Comparison of ENCODE assay signal across 14 cellular contexts in genomic region chr4:88189881-88190585, GRCh38.
"Had no signal": no experiment of that assay in that cellular context is flagged by ENCODE, and none has a peak within 500 bp of the region (broad histone marks: within the 10 kb centered on the region; RNA-seq: fewer than 3 reads in every experiment).

No MANE protein-coding gene starts in this region.

- ATAC-seq: left colon; lower lobe of right lung; mucosa of descending colon; naive thymus-derived CD4-positive, alpha-beta T cell; stimulated activated memory B cell treated with anti-CD40 and anti-IgM and Interleukin-4, amounts not matched to agents 10 μg/mL and 1 μg/mL and 100 μg/mL, for 72 hours had no signal

- DNase-seq: activated CD4-positive, alpha-beta T cell treated with anti-CD3 and anti-CD28 coated beads, Interleukin-2, amount 10 ng/mL, durations not matched to agents 7 days and 5 days; activated CD4-positive, CD25-positive, alpha-beta regulatory T cell; activated CD8-positive, alpha-beta memory T cell treated with anti-CD3 and anti-CD28 coated beads, Interleukin-2, amount 50 U/mL, for 48 hours; aorta; dermis blood vessel endothelial cell; foreskin fibroblast; left colon; lower lobe of right lung; mucosa of descending colon; naive thymus-derived CD4-positive, alpha-beta T cell; stimulated activated CD4-positive, alpha-beta T cell treated with anti-CD3 and anti-CD28 coated beads, Interleukin-2, amount 100 ng/mL, for 48 hours had no signal

- H3K9me3 ChIP-seq: lower lobe of right lung, mucosa of descending colon had no signal

- H2AFZ ChIP-seq: parathyroid adenoma had no signal

- H3K4me1 Mint-ChIP-seq: stimulated activated memory B cell treated with anti-CD40 and anti-IgM and Interleukin-4, amounts not matched to agents 10 μg/mL and 1 μg/mL and 100 μg/mL, for 72 hours had no signal

- H3K36me3 Mint-ChIP-seq: naive thymus-derived CD4-positive, alpha-beta T cell; stimulated activated memory B cell treated with anti-CD40 and anti-IgM and Interleukin-4, amounts not matched to agents 10 μg/mL and 1 μg/mL and 100 μg/mL, for 72 hours had no signal

- H3K9ac ChIP-seq: parathyroid adenoma had no signal

- H3K27me3 Mint-ChIP-seq: stimulated activated memory B cell treated with anti-CD40 and anti-IgM and Interleukin-4, amounts not matched to agents 10 μg/mL and 1 μg/mL and 100 μg/mL, for 72 hours had no signal

- H3K27ac Mint-ChIP-seq: activated CD4-positive, alpha-beta T cell treated with anti-CD3 and anti-CD28 coated beads, Interleukin-2, amount 10 ng/mL, durations not matched to agents 7 days and 5 days; naive thymus-derived CD4-positive, alpha-beta T cell; stimulated activated memory B cell treated with anti-CD40 and anti-IgM and Interleukin-4, amounts not matched to agents 10 μg/mL and 1 μg/mL and 100 μg/mL, for 72 hours; T-helper 2 cell treated with Interferon-gamma antibody and Interleukin-4, amounts not matched to agents 5 μg/mL and 100 μg/mL, for 36 hours had no signal

- H3K27ac ChIP-seq: lower lobe of right lung, parathyroid adenoma had no signal

- H3K9me3 Mint-ChIP-seq: activated CD4-positive, alpha-beta T cell treated with anti-CD3 and anti-CD28 coated beads, Interleukin-2, amount 10 ng/mL, durations not matched to agents 7 days and 5 days; naive thymus-derived CD4-positive, alpha-beta T cell; stimulated activated memory B cell treated with anti-CD40 and anti-IgM and Interleukin-4, amounts not matched to agents 10 μg/mL and 1 μg/mL and 100 μg/mL, for 72 hours; T-helper 2 cell treated with Interferon-gamma antibody and Interleukin-4, amounts not matched to agents 5 μg/mL and 100 μg/mL, for 36 hours had no signal

- H3K4me1 ChIP-seq: lower lobe of right lung, parathyroid adenoma had no signal

- H3K4me3 ChIP-seq: lower lobe of right lung, mucosa of descending colon had no signal

- H3K36me3 ChIP-seq: lower lobe of right lung had no signal

- H3K79me2 ChIP-seq: parathyroid adenoma had no signal

- H3K4me3 Mint-ChIP-seq: activated CD4-positive, alpha-beta T cell treated with anti-CD3 and anti-CD28 coated beads, Interleukin-2, amount 10 ng/mL, durations not matched to agents 7 days and 5 days; naive thymus-derived CD4-positive, alpha-beta T cell; stimulated activated memory B cell treated with anti-CD40 and anti-IgM and Interleukin-4, amounts not matched to agents 10 μg/mL and 1 μg/mL and 100 μg/mL, for 72 hours; T-helper 2 cell treated with Interferon-gamma antibody and Interleukin-4, amounts not matched to agents 5 μg/mL and 100 μg/mL, for 36 hours had no signal
